13 cellular contexts compared by ENCODE assay signal in the genomic region with DNA sequence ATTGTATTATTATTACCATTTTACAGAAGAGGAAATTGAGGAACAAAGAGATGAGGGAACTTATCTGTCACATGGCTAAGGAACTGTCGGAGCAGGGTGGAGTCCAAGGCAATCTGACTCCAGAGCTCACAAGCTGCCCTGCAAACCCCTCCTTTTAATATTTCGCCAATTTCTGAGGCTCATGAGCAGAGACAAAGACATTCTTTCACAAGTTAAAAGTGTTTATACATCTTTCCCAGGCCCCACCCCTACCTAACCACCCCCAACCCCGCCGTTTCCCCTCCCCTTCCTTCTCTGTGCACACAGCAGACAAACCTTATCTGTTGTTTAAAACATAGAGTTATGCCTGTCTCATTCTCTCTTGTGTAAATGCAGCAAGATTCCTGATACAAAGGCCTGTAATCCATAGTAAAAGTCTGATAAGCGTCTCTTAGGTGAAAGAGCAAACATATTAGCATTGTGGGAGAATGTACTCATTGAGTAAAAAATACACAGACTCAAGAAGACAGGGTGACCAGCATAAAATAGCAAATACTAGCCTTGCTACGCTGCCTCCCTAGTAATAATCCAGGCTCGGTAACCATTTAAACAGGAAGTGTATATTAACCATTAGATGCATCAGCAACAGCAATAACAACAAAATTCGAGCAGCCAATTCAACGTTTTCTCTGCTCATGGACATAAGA. TPM values are rescaled to one million over a fixed set of nuclear protein-coding genes. Genes with fewer than 3 reads are reported as not detected.
DNase-seq lines count a peak whose midpoint lies in the region; ATAC-seq lines count a peak whose summit lies in the region.
"Had no signal": no experiment of that assay in that cellular context is flagged by ENCODE, and none has a peak within 500 bp of the region (broad histone marks: within the 10 kb centered on the region; RNA-seq: fewer than 3 reads in every experiment).

No MANE protein-coding gene starts in this region.

- peaks cover 5% of the 10 kb centered on the region for H3K27me3 Mint-ChIP-seq in CD4-positive, CD25-positive, alpha-beta regulatory T cell
- H3K27me3 Mint-ChIP-seq in dendritic cell treated with granulocyte-macrophage colony-stimulating factor and Interleukin-4, amounts not matched to agents 40 ng/mL and 50 ng/mL, for 4 days = peaks cover 4% of the 10 kb centered on the region

- DNase-seq in CD4-positive, CD25-positive, alpha-beta regulatory T cell = peak in 1 of 3 donors; percentile 62
- DNase-seq in NCI-H526 (lab: John Stamatoyannopoulos, UW) (peak; percentile 27 to 51), EL (no peak), NK-92 (lab: John Stamatoyannopoulos, UW; ENCODE audit: unreplicated experiment) (no peak)
- DNase-seq: COR-L47; stimulated activated CD4-positive, alpha-beta T cell treated with anti-CD3 and anti-CD28 coated beads, Interleukin-4, amount 100 ng/mL, for 1 hour; WERI-Rb-1 had no signal

- intact Hi-C loops in dendritic cell treated with granulocyte-macrophage colony-stimulating factor and Interleukin-4, amounts not matched to agents 40 ng/mL and 50 ng/mL, for 4 days (cut with micrococcal nuclease) = no loop called here

- H3K9ac ChIP-seq in mucosa of rectum (ENCODE audit: low read depth in 1 of 2, low read length in 2 of 2) = peak overlapping the region in 1 of 2 donors; percentile 29
- H3K9ac ChIP-seq: KMS-11 had no signal

- peaks cover 41% of the 10 kb centered on the region for H3K4me1 ChIP-seq in CD4-positive, CD25-positive, alpha-beta regulatory T cell (ENCODE audit: control insufficient read depth, insufficient read depth, low read length, poor library complexity, severe bottlenecking)
- peaks cover 16 to 40% of the 10 kb centered on the region in 2 donors for H3K4me1 ChIP-seq in mucosa of rectum (ENCODE audit: control insufficient read depth in 2 of 2, insufficient read depth in 2 of 2, low read length in 2 of 2)

- peak overlapping the region; percentile 68 to 95 (median 75) for H3K27ac Mint-ChIP-seq in CD4-positive, CD25-positive, alpha-beta regulatory T cell
- H3K27ac Mint-ChIP-seq in dendritic cell treated with granulocyte-macrophage colony-stimulating factor and Interleukin-4, amounts not matched to agents 40 ng/mL and 50 ng/mL, for 4 days = peak overlapping the region; percentile 53

- no peaks in the 10 kb centered on the region for H3K36me3 Mint-ChIP-seq in CD4-positive, CD25-positive, alpha-beta regulatory T cell
- no peaks in the 10 kb centered on the region for H3K36me3 Mint-ChIP-seq in dendritic cell treated with granulocyte-macrophage colony-stimulating factor and Interleukin-4, amounts not matched to agents 40 ng/mL and 50 ng/mL, for 4 days (ENCODE audit: low read depth)

- no peaks in the 10 kb centered on the region for H3K27me3 ChIP-seq in CD4-positive, CD25-positive, alpha-beta regulatory T cell (ENCODE audit: control insufficient read depth, insufficient read depth, low read length)
- H3K27me3 ChIP-seq in mucosa of rectum (ENCODE audit: control insufficient read depth in 2 of 2, insufficient read depth in 2 of 2, low read length in 2 of 2) = no peaks in the 10 kb centered on the region
- H3K27me3 ChIP-seq: tibial nerve had no signal

- H3K4me3 ChIP-seq in CD4-positive, CD25-positive, alpha-beta regulatory T cell (ENCODE audit: low read depth, low read length) = peak overlapping the region; percentile 68
- peak overlapping the region in 1 of 2 donors; percentile 29 for H3K4me3 ChIP-seq in mucosa of rectum (ENCODE audit: low read length in 2 of 2)
- H3K4me3 ChIP-seq: tibial nerve had no signal

- no peaks in the 10 kb centered on the region for H3K9me3 ChIP-seq in CD4-positive, CD25-positive, alpha-beta regulatory T cell (ENCODE audit: control insufficient read depth in 2 of 2, low read length in 2 of 2)
- no peaks in the 10 kb centered on the region for H3K9me3 ChIP-seq in mucosa of rectum (ENCODE audit: control insufficient read depth in 2 of 2, low read length in 2 of 2)
- H3K9me3 ChIP-seq: tibial nerve had no signal

- no peaks in the 10 kb centered on the region for H3K36me3 ChIP-seq in CD4-positive, CD25-positive, alpha-beta regulatory T cell (ENCODE audit: control insufficient read depth, insufficient read depth, low read length)
- H3K36me3 ChIP-seq in mucosa of rectum (ENCODE audit: control insufficient read depth in 2 of 2, insufficient read depth in 2 of 2, low read length in 2 of 2) = no peaks in the 10 kb centered on the region
- H3K36me3 ChIP-seq: tibial nerve, WERI-Rb-1 had no signal

- H3K4me1 Mint-ChIP-seq in CD4-positive, CD25-positive, alpha-beta regulatory T cell = peaks cover 31 to 41% (median 36%) of the 10 kb centered on the region in 4 donors
- peaks cover 8% of the 10 kb centered on the region for H3K4me1 Mint-ChIP-seq in dendritic cell treated with granulocyte-macrophage colony-stimulating factor and Interleukin-4, amounts not matched to agents 40 ng/mL and 50 ng/mL, for 4 days (ENCODE audit: low read depth)

- H3K27ac ChIP-seq in CD4-positive, CD25-positive, alpha-beta regulatory T cell (ENCODE audit: insufficient read depth, low read length, poor library complexity, severe bottlenecking) = peak overlapping the region; percentile 49
- peak overlapping the region; percentile 84 to 85 for H3K27ac ChIP-seq in mucosa of rectum (ENCODE audit: low read depth in 2 of 2, low read length in 2 of 2)
- H3K27ac ChIP-seq: KMS-11, tibial nerve, WERI-Rb-1 had no signal

- H3K9me3 Mint-ChIP-seq in CD4-positive, CD25-positive, alpha-beta regulatory T cell = no peaks in the 10 kb centered on the region
- H3K9me3 Mint-ChIP-seq in dendritic cell treated with granulocyte-macrophage colony-stimulating factor and Interleukin-4, amounts not matched to agents 40 ng/mL and 50 ng/mL, for 4 days = no peaks in the 10 kb centered on the region

- H3K4me3 Mint-ChIP-seq in CD4-positive, CD25-positive, alpha-beta regulatory T cell = peak overlapping the region; percentile 37 to 84 (median 69)
- H3K4me3 Mint-ChIP-seq in dendritic cell treated with granulocyte-macrophage colony-stimulating factor and Interleukin-4, amounts not matched to agents 40 ng/mL and 50 ng/mL, for 4 days = no peak overlapping the region

- peak; percentile 64 to 68 for ATAC-seq in CD4-positive, CD25-positive, alpha-beta regulatory T cell (ENCODE audit: low read depth in 2 of 2)
- no peak for ATAC-seq in GM21360 (IDR thresholded peaks at IDR 0.05; ENCODE audit: unreplicated experiment)
- ATAC-seq in HG03095 (IDR thresholded peaks at IDR 0.05; ENCODE audit: unreplicated experiment) = no peak

RNA-seq across cellular contexts. Expression of gene EPHA4, which starts 44.2 kb away (rescaled TPM):
- total RNA-seq in CD4-positive, CD25-positive, alpha-beta regulatory T cell = 23.5 TPM
- 10 to 100 TPM in 3 of 4 donors, 1 to 10 TPM in 1; 7.1 to 17.3 (median 12.0) TPM for polyA plus RNA-seq in CD4-positive, CD25-positive, alpha-beta regulatory T cell

Comparison
In these comparisons a context has a peak if more than half of its experiments do, and no peak if none do; other contexts are left out.
1. ATAC-seq: peak in CD4-positive, CD25-positive, alpha-beta regulatory T cell (2 of 2); none in GM21360 (single experiment) and HG03095 (single experiment).
2. DNase-seq: peak in NCI-H526 (2 of 2); none in EL (single experiment) and NK-92 (single experiment).